ENCODE assay signal across 8 cellular contexts in the genomic region with DNA sequence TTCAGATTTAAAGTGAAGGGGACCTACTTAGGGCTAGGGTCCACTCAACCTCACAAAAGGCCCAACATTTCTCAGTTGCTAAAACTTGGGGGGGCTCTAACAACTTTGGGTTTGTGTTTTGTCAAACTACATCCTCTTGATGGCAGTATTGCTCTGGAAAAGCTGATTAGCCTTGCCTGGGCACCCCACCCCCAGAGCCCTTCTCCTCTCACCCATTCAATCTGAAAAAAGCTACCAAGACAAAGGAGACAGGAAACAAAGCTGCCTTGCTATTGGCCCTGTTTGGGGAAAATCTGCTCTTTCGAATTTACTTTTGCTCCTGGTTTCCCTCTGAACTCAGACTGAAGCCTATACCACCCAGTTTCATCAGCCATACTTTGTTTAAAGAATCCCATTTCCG.
A peak's percentile ranks its signal among the peaks of the same experiment; 100 is the strongest.
DNase-seq lines count a peak whose midpoint lies in the region; ATAC-seq, FAIRE-seq and TF ChIP-seq lines count a peak whose summit lies in the region.

No MANE protein-coding gene starts in this region.

- TF ChIP-seq RAD21 in H1 (IDR thresholded peaks at IDR 0.05 in 1 of 2, conservative IDR thresholded peaks at IDR 0.05 in 1 of 2; ENCODE audit: low read depth in 2 of 2, low read length in 2 of 2) = peak; percentile 43 to 55

- no peak for TF ChIP-seq EP300 in H1 (IDR thresholded peaks at IDR 0.05; ENCODE audit: borderline replicate concordance in 1 of 2, low read depth in 2 of 2, low read length in 2 of 2)

- H3K4me1 ChIP-seq in H1 (replicated peaks in 1 of 4; ENCODE audit: control insufficient read depth in 3 of 4, insufficient read depth in 4 of 4, low read length in 3 of 4) = peaks cover 0 to 17% (median 8%) of the 10 kb centered on the region in 4 experiments; a peak in 4 of 7 replicates
- no peaks in the 10 kb centered on the region for H3K4me1 ChIP-seq in kidney (ENCODE audit: control insufficient read depth in 1 of 2, insufficient read depth in 1 of 2, low read depth in 1 of 2, low read length in 2 of 2)

- ATAC-seq in GM19463 (IDR thresholded peaks at IDR 0.05; ENCODE audit: unreplicated experiment) (peak; percentile 49), HG03457 (IDR thresholded peaks at IDR 0.05; ENCODE audit: unreplicated experiment) (peak; percentile 58), HG02623 (IDR thresholded peaks at IDR 0.05; ENCODE audit: unreplicated experiment) (no peak)

- no peak overlapping the region for H4K8ac ChIP-seq in H1 (ENCODE audit: extremely low read depth, insufficient read depth, low read length)

- no peak overlapping the region for H3K23ac ChIP-seq in H1 (ENCODE audit: insufficient read length)

- H3K36me3 ChIP-seq in GM06990 (ENCODE audit: control insufficient read depth, insufficient read depth, low read length) (no peaks in the 10 kb centered on the region), H1 (ENCODE audit: control insufficient read depth in 2 of 4, insufficient read depth in 4 of 4, low read length in 3 of 4) (peaks cover 0 to 47% (median 10%) of the 10 kb centered on the region in 4 experiments; a peak in 4 of 8 replicates), kidney (ENCODE audit: control insufficient read depth in 1 of 2, insufficient read depth in 2 of 2, low read length in 2 of 2) (no peaks in the 10 kb centered on the region)

- H4K5ac ChIP-seq in H1 (ENCODE audit: insufficient read length, low read depth, low read length) = no peak overlapping the region

- H3K27ac ChIP-seq in H1 (ENCODE audit: low read depth, low read length) (no peak overlapping the region; the same call in none of the 2 replicates), kidney (ENCODE audit: low read depth in 2 of 2, low read length in 2 of 2) (no peak overlapping the region)

- H2BK5ac ChIP-seq in H1 (ENCODE audit: low read depth, low read length) = 0 out of 2 replicates have a peak overlapping the region, but pooled peaks have one; percentile 44

- peak; percentile 49 for TF ChIP-seq CTCF in GM06990 (IDR thresholded peaks at IDR 0.05; ENCODE audit: insufficient read depth, low read length, poor library complexity, severe bottlenecking)
- TF ChIP-seq CTCF in H1 (IDR thresholded peaks at IDR 0.05; ENCODE audit: control extremely low read depth in 1 of 3, insufficient read depth in 1 of 3, low read depth in 1 of 3, low read length in 3 of 3) = peak in 2 of 3 experiments; percentile 34 to 39; a peak in 2 of 4 replicates
- no peak for TF ChIP-seq CTCF in kidney (IDR thresholded peaks at IDR 0.05; ENCODE audit: borderline replicate concordance, extremely low read depth, insufficient read depth)

- no peak overlapping the region for H3K4me3 ChIP-seq in GM06990 (replicated peaks; ENCODE audit: low read depth, low read length)
- peak overlapping the region; percentile 35 to 99 (median 84) for H3K4me3 ChIP-seq in H1 (ENCODE audit: extremely low read depth in 1 of 4, insufficient read depth in 2 of 4, low read depth in 3 of 4, low read length in 4 of 4)
- no peak overlapping the region for H3K4me3 ChIP-seq in kidney (ENCODE audit: low read length in 2 of 2)

- no peak overlapping the region for H2BK20ac ChIP-seq in H1 (ENCODE audit: low read length)

- H3K14ac ChIP-seq in H1 (ENCODE audit: insufficient read length) = no peak overlapping the region

- H3K4ac ChIP-seq in H1 (replicated peaks; ENCODE audit: insufficient read length, low read depth, low read length) = no peak overlapping the region

- H4K20me1 ChIP-seq in H1 (replicated peaks in 1 of 2; ENCODE audit: control insufficient read depth in 1 of 2, insufficient read depth in 2 of 2, low read length in 2 of 2) = peaks cover 3 to 8% of the 10 kb centered on the region in 2 experiments

- no peak overlapping the region for H2AFZ ChIP-seq in H1 (ENCODE audit: low read length)

- H3K56ac ChIP-seq in H1 (replicated peaks; ENCODE audit: insufficient read length, low read depth, low read length) = no peak overlapping the region

- CTCF ChIA-PET in H1 (lab: Charles Lee; ENCODE audit: partially characterized antibody) = interaction anchor here (1.1 to 1.8 kb wide), 4 partner anchors 14 to 787 kb away, joined by 3 to 6 read pairs (median 4); a partner anchor contains a TSS

- peaks cover 21 to 75% of the 10 kb centered on the region in 2 experiments for H3K79me2 ChIP-seq in H1 (ENCODE audit: control insufficient read depth in 1 of 2, insufficient read depth in 2 of 2, low read length in 2 of 2)

- WGBS in H1 (ENCODE audit: extremely low coverage in 1 of 2, insufficient coverage in 1 of 2, insufficient read length in 1 of 2, insufficient replicate concordance in 2 of 2, low coverage in 1 of 2, low lambda C conversion rate in 2 of 2, missing lambda C conversion rate in 1 of 2), 2 experiments = 5% methylated on average over 2 of the region's 2 CpGs; no CpG with 5 or more reads in 1 of the 2 experiments

- no peak overlapping the region for H2BK120ac ChIP-seq in H1 (replicated peaks; ENCODE audit: low read depth, low read length)

- no peak overlapping the region for H4K91ac ChIP-seq in H1 (replicated peaks; ENCODE audit: insufficient read length, low read length)

- intact Hi-C loops in kidney (cut with DNase I) = no loop called here

- H2BK12ac ChIP-seq in H1 (ENCODE audit: low read depth, low read length) = no peak overlapping the region

- no peaks in the 10 kb centered on the region for H3K79me1 ChIP-seq in H1 (ENCODE audit: low read depth, low read length)

- no peak overlapping the region for H2BK15ac ChIP-seq in H1 (ENCODE audit: low read length)

- peaks cover 7% of the 10 kb centered on the region; the same call in 1 of the 2 replicates for H3K23me2 ChIP-seq in H1 (ENCODE audit: low read depth, low read length)

- no peak overlapping the region; the same call in 1 of the 2 replicates for H3K18ac ChIP-seq in H1 (ENCODE audit: extremely low read depth, low read length)

- peak overlapping the region; percentile 72 to 92 for H3K4me2 ChIP-seq in H1 (ENCODE audit: insufficient read depth in 1 of 2, low read depth in 2 of 2, low read length in 2 of 2)

- H3K27me3 ChIP-seq in GM06990 (replicated peaks; ENCODE audit: control insufficient read depth, insufficient read depth, low read length) = no peaks in the 10 kb centered on the region
- no peaks in the 10 kb centered on the region for H3K27me3 ChIP-seq in H1 (replicated peaks in 1 of 4; ENCODE audit: control insufficient read depth in 3 of 4, extremely low read depth in 1 of 4, insufficient read depth in 3 of 4, low read length in 3 of 4)

- DNase-seq in GM06990 (ENCODE audit: extremely low read depth, insufficient read length) = peak; percentile 33
- peak; percentile 13 for DNase-seq in SIG-M5 (lab: John Stamatoyannopoulos, UW)
- no peak for DNase-seq in H1 (ENCODE audit: low read depth in 1 of 2, low spot score in 2 of 2)
- DNase-seq in stimulated activated CD8-positive, alpha-beta memory T cell treated with anti-CD3 and anti-CD28 coated beads, Interleukin-15, amount 100 ng/mL, for 48 hours (ENCODE audit: low read depth in 2 of 2) = peak; percentile 15 to 32
- no peak for DNase-seq in kidney

- no peaks in the 10 kb centered on the region for H3K9me3 ChIP-seq in H1 (ENCODE audit: insufficient read depth in 2 of 2, low read depth in 1 of 2, low read length in 1 of 2)
- H3K9me3 ChIP-seq in kidney (ENCODE audit: control insufficient read depth in 1 of 2, low read length in 2 of 2) = no peaks in the 10 kb centered on the region

- FAIRE-seq in H1 (lab: Jason Lieb, UNC) (peak; percentile 83), kidney (lab: Jason Lieb, UNC) (no peak)

- POLR2A ChIA-PET in H1 (lab: Charles Lee; ENCODE audit: partially characterized antibody) = interaction anchor here (0.7 to 1.2 kb wide), 8 partner anchors 11 to 392 kb away, joined by 3 to 5 read pairs (median 3); a partner anchor contains a TSS

- TF ChIP-seq POLR2A in H1 (IDR thresholded peaks at IDR 0.05; ENCODE audit: control extremely low read depth in 1 of 2, low read depth in 2 of 2, low read length in 2 of 2) = peak; percentile 17 to 58; a peak in 2 of 3 replicates

- H2AK5ac ChIP-seq in H1 (ENCODE audit: low read depth, low read length) = no peak overlapping the region

- peak overlapping the region; percentile 14 to 88 (median 72); a peak in 6 of 7 replicates for H3K9ac ChIP-seq in H1 (replicated peaks in 1 of 4; ENCODE audit: extremely low read depth in 1 of 4, low read depth in 3 of 4, low read length in 3 of 4)
- no peak overlapping the region for H3K9ac ChIP-seq in kidney (ENCODE audit: low read length in 2 of 2)

TF ChIP-seq in H1, 55 proteins besides CTCF, POLR2A, EP300 and RAD21:
- TF ChIP-seq TBP (IDR thresholded peaks at IDR 0.05; ENCODE audit: low read depth, low read length) = peak; percentile 39; the same call in 1 of the 2 replicates
- TF ChIP-seq, protein P1, sequence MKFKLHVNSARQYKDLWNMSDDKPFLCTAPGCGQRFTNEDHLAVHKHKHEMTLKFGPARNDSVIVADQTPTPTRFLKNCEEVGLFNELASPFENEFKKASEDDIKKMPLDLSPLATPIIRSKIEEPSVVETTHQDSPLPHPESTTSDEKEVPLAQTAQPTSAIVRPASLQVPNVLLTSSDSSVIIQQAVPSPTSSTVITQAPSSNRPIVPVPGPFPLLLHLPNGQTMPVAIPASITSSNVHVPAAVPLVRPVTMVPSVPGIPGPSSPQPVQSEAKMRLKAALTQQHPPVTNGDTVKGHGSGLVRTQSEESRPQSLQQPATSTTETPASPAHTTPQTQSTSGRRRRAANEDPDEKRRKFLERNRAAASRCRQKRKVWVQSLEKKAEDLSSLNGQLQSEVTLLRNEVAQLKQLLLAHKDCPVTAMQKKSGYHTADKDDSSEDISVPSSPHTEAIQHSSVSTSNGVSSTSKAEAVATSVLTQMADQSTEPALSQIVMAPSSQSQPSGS (IDR thresholded peaks at IDR 0.05; ENCODE audit: low read length) = no peak
- no peak for TF ChIP-seq CHD1 (IDR thresholded peaks at IDR 0.05; ENCODE audit: low read depth, low read length)
- peak; percentile 50; the same call in 1 of the 2 replicates for TF ChIP-seq TAF1 (IDR thresholded peaks at IDR 0.05; ENCODE audit: low read depth, low read length)

Comparison
In these comparisons a context has a peak if more than half of its experiments do, and no peak if none do; other contexts are left out.
1. DNase-seq: peak in GM06990 (single experiment), SIG-M5 (single experiment) and stimulated activated CD8-positive, alpha-beta memory T cell treated with anti-CD3 and anti-CD28 coated beads, Interleukin-15, amount 100 ng/mL, for 48 hours (2 of 2); none in H1 (0 of 2) and kidney (single experiment).
2. H3K4me3 ChIP-seq: peak in H1 (4 of 4); none in GM06990 (single experiment) and kidney (0 of 2).
3. H3K9ac ChIP-seq: peak in H1 (4 of 4); none in kidney (0 of 2).